Comparison of ENCODE assay signal across 1 cellular context in genomic region chr18:77111449-77112160, GRCh38.
TF ChIP-seq lines count a peak whose summit lies in the region.

No MANE protein-coding gene starts in this region.

TF ChIP-seq in GM23338, 12 proteins besides CTCF, POLR2A, EP300 and RAD21:
- TF ChIP-seq, protein P1, sequence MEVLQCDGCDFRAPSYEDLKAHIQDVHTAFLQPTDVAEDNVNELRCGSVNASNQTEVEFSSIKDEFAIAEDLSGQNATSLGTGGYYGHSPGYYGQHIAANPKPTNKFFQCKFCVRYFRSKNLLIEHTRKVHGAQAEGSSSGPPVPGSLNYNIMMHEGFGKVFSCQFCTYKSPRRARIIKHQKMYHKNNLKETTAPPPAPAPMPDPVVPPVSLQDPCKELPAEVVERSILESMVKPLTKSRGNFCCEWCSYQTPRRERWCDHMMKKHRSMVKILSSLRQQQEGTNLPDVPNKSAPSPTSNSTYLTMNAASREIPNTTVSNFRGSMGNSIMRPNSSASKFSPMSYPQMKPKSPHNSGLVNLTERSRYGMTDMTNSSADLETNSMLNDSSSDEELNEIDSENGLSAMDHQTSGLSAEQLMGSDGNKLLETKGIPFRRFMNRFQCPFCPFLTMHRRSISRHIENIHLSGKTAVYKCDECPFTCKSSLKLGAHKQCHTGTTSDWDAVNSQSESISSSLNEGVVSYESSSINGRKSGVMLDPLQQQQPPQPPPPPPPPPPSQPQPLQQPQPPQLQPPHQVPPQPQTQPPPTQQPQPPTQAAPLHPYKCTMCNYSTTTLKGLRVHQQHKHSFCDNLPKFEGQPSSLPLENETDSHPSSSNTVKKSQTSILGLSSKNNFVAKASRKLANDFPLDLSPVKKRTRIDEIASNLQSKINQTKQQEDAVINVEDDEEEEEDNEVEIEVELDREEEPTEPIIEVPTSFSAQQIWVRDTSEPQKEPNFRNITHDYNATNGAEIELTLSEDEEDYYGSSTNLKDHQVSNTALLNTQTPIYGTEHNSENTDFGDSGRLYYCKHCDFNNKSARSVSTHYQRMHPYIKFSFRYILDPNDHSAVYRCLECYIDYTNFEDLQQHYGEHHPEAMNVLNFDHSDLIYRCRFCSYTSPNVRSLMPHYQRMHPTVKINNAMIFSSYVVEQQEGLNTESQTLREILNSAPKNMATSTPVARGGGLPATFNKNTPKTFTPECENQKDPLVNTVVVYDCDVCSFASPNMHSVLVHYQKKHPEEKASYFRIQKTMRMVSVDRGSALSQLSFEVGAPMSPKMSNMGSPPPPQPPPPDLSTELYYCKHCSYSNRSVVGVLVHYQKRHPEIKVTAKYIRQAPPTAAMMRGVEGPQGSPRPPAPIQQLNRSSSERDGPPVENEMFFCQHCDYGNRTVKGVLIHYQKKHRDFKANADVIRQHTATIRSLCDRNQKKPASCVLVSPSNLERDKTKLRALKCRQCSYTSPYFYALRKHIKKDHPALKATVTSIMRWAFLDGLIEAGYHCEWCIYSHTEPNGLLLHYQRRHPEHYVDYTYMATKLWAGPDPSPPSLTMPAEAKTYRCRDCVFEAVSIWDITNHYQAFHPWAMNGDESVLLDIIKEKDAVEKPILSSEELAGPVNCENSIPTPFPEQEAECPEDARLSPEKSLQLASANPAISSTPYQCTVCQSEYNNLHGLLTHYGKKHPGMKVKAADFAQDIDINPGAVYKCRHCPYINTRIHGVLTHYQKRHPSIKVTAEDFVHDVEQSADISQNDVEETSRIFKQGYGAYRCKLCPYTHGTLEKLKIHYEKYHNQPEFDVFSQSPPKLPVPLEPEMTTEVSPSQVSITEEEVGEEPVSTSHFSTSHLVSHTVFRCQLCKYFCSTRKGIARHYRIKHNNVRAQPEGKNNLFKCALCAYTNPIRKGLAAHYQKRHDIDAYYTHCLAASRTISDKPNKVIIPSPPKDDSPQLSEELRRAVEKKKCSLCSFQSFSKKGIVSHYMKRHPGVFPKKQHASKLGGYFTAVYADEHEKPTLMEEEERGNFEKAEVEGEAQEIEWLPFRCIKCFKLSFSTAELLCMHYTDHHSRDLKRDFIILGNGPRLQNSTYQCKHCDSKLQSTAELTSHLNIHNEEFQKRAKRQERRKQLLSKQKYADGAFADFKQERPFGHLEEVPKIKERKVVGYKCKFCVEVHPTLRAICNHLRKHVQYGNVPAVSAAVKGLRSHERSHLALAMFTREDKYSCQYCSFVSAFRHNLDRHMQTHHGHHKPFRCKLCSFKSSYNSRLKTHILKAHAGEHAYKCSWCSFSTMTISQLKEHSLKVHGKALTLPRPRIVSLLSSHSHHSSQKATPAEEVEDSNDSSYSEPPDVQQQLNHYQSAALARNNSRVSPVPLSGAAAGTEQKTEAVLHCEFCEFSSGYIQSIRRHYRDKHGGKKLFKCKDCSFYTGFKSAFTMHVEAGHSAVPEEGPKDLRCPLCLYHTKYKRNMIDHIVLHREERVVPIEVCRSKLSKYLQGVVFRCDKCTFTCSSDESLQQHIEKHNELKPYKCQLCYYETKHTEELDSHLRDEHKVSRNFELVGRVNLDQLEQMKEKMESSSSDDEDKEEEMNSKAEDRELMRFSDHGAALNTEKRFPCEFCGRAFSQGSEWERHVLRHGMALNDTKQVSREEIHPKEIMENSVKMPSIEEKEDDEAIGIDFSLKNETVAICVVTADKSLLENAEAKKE (CRISPR knock-in tag; IDR thresholded peaks at IDR 0.05) = no peak
- TF ChIP-seq CREB1 (CRISPR knock-in tag; IDR thresholded peaks at IDR 0.05; ENCODE audit: low read depth) (no peak), POLR2AphosphoS5 (IDR thresholded peaks at IDR 0.05; ENCODE audit: low read depth) (no peak), STAT1 (IDR thresholded peaks at IDR 0.05; ENCODE audit: unreplicated experiment) (no peak), ZNF331 (CRISPR knock-in tag; IDR thresholded peaks at IDR 0.05; ENCODE audit: low read depth) (no peak), JUNB (IDR thresholded peaks at IDR 0.05; ENCODE audit: unreplicated experiment) (no peak), EZH2phosphoT487 (IDR thresholded peaks at IDR 0.05; ENCODE audit: unreplicated experiment) (no peak), ETS1 (IDR thresholded peaks at IDR 0.05) (no peak), EZH2 (IDR thresholded peaks at IDR 0.05; ENCODE audit: low read depth, unreplicated experiment) (no peak), NANOG (IDR thresholded peaks at IDR 0.05; ENCODE audit: borderline replicate concordance) (no peak), ZNF114 (CRISPR knock-in tag; IDR thresholded peaks at IDR 0.05) (no peak)
- TF ChIP-seq, protein P2, sequence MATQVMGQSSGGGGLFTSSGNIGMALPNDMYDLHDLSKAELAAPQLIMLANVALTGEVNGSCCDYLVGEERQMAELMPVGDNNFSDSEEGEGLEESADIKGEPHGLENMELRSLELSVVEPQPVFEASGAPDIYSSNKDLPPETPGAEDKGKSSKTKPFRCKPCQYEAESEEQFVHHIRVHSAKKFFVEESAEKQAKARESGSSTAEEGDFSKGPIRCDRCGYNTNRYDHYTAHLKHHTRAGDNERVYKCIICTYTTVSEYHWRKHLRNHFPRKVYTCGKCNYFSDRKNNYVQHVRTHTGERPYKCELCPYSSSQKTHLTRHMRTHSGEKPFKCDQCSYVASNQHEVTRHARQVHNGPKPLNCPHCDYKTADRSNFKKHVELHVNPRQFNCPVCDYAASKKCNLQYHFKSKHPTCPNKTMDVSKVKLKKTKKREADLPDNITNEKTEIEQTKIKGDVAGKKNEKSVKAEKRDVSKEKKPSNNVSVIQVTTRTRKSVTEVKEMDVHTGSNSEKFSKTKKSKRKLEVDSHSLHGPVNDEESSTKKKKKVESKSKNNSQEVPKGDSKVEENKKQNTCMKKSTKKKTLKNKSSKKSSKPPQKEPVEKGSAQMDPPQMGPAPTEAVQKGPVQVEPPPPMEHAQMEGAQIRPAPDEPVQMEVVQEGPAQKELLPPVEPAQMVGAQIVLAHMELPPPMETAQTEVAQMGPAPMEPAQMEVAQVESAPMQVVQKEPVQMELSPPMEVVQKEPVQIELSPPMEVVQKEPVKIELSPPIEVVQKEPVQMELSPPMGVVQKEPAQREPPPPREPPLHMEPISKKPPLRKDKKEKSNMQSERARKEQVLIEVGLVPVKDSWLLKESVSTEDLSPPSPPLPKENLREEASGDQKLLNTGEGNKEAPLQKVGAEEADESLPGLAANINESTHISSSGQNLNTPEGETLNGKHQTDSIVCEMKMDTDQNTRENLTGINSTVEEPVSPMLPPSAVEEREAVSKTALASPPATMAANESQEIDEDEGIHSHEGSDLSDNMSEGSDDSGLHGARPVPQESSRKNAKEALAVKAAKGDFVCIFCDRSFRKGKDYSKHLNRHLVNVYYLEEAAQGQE (IDR thresholded peaks at IDR 0.05; ENCODE audit: unreplicated experiment) = no peak
